14 cellular contexts compared by ENCODE assay signal in genomic region chr10:88332526-88333265, GRCh38.
DNase-seq lines count a peak whose midpoint lies in the region; ATAC-seq and TF ChIP-seq lines count a peak whose summit lies in the region.
"Had no signal": no experiment of that assay in that cellular context is flagged by ENCODE, and none has a peak within 500 bp of the region (broad histone marks: within the 10 kb centered on the region; RNA-seq: fewer than 3 reads in every experiment).

No MANE protein-coding gene starts in this region.

- H3K4me2 ChIP-seq in DOHH2 (ENCODE audit: low read length), result peak overlapping the region; percentile 60
- H3K4me2 ChIP-seq in OCI-LY3 (ENCODE audit: low read length), result peak overlapping the region; percentile 38
- no peak overlapping the region for H3K4me2 ChIP-seq in mesenchymal stem cell (ENCODE audit: low read length, poor library complexity, severe bottlenecking)

- peak overlapping the region; percentile 41 for H3K4me3 ChIP-seq in DOHH2 (ENCODE audit: low read length)
- H3K4me3 ChIP-seq in OCI-LY3 (ENCODE audit: low read length), result no peak overlapping the region
- H3K4me3 ChIP-seq in gastrocnemius medialis, result no peak overlapping the region
- no peak overlapping the region for H3K4me3 ChIP-seq in mesenchymal stem cell (ENCODE audit: insufficient read depth in 1 of 2, low read depth in 1 of 2, low read length in 2 of 2)
- no peak overlapping the region for H3K4me3 ChIP-seq in ascending aorta
- H3K4me3 ChIP-seq: coronary artery had no signal

- H2BK12ac ChIP-seq in mesenchymal stem cell (ENCODE audit: low read length in 2 of 2), result no peak overlapping the region

- H4K20me1 ChIP-seq in DOHH2 (ENCODE audit: control insufficient read depth, insufficient read depth, low read depth, low read length), result no peaks in the 10 kb centered on the region
- H4K20me1 ChIP-seq in OCI-LY3 (ENCODE audit: insufficient read depth, low read length), result no peaks in the 10 kb centered on the region

- no peak overlapping the region for H2BK5ac ChIP-seq in mesenchymal stem cell (ENCODE audit: low read depth, low read length, poor library complexity, severe bottlenecking)

- no peaks in the 10 kb centered on the region for H3K9me2 ChIP-seq in DOHH2 (replicated peaks; ENCODE audit: control insufficient read depth, low read length)

- H3K27ac ChIP-seq in DOHH2 (ENCODE audit: low read depth, low read length), result peak overlapping the region; percentile 46
- H3K27ac ChIP-seq in OCI-LY3 (ENCODE audit: low read length), result peak overlapping the region; percentile 78
- H3K27ac ChIP-seq in gastrocnemius medialis, result peak overlapping the region in 3 of 4 donors; percentile 6 to 45 (median 14)
- no peak overlapping the region for H3K27ac ChIP-seq in mesenchymal stem cell (ENCODE audit: low read length, poor library complexity, severe bottlenecking)
- H3K27ac ChIP-seq in ascending aorta, result no peak overlapping the region
- H3K27ac ChIP-seq: brain microvascular endothelial cell, coronary artery had no signal

- H3K9me3 ChIP-seq in DOHH2 (ENCODE audit: control insufficient read depth, insufficient read depth, low read length), result no peaks in the 10 kb centered on the region
- H3K9me3 ChIP-seq in OCI-LY3 (ENCODE audit: insufficient read depth, low read length), result 0 out of 2 replicates have a peak, but pooled peaks cover 3% of the 10 kb centered on the region
- H3K9me3 ChIP-seq in gastrocnemius medialis, result no peaks in the 10 kb centered on the region
- no peaks in the 10 kb centered on the region for H3K9me3 ChIP-seq in mesenchymal stem cell (ENCODE audit: control insufficient read depth, low read length)
- H3K9me3 ChIP-seq in ascending aorta, result no peaks in the 10 kb centered on the region

- no peak overlapping the region for H2AK5ac ChIP-seq in mesenchymal stem cell (ENCODE audit: low read length, severe bottlenecking)

- in situ Hi-C loops in KBM-7 (cut with MboI; ENCODE audit: low pct_unique_long_range_greater_than_20kb, low sequenced_read_pairs), result no loop called here
- in situ Hi-C loops in gastrocnemius medialis (cut with MboI; ENCODE audit: low sequenced_read_pairs in 4 of 4), result no loop called here

- no peak overlapping the region for H2BK15ac ChIP-seq in mesenchymal stem cell (ENCODE audit: low read depth, poor library complexity, severe bottlenecking)

- H3K27me3 ChIP-seq in DOHH2 (ENCODE audit: control insufficient read depth, low read length) (no peaks in the 10 kb centered on the region), OCI-LY3 (ENCODE audit: low read depth, low read length) (no peaks in the 10 kb centered on the region), gastrocnemius medialis (no peaks in the 10 kb centered on the region), mesenchymal stem cell (ENCODE audit: control insufficient read depth in 1 of 2, insufficient read depth in 1 of 2, low read length in 2 of 2) (no peaks in the 10 kb centered on the region), ascending aorta (no peaks in the 10 kb centered on the region)
- H3K27me3 ChIP-seq: brain microvascular endothelial cell had no signal

- H4K91ac ChIP-seq in mesenchymal stem cell (ENCODE audit: low read length), result no peak overlapping the region

- H3K79me1 ChIP-seq in mesenchymal stem cell (replicated peaks; ENCODE audit: low read length, poor library complexity, severe bottlenecking), result no peaks in the 10 kb centered on the region

- no peak overlapping the region for H3K23ac ChIP-seq in mesenchymal stem cell (ENCODE audit: low read length in 2 of 2)

- TF ChIP-seq CTCF in DOHH2 (IDR thresholded peaks at IDR 0.05; ENCODE audit: low read depth, low read length, poor library complexity, severe bottlenecking), result no peak
- no peak for TF ChIP-seq CTCF in OCI-LY3 (IDR thresholded peaks at IDR 0.05; ENCODE audit: low read depth, low read length)
- TF ChIP-seq CTCF in gastrocnemius medialis (IDR thresholded peaks at IDR 0.05 in 4 of 5, conservative IDR thresholded peaks at IDR 0.05 in 1 of 5), result no peak
- no peak for TF ChIP-seq CTCF in ascending aorta (IDR thresholded peaks at IDR 0.05)

- DNase-seq in KBM-7 (peak; percentile 73), gastrocnemius medialis (no peak), KG1 (lab: John Stamatoyannopoulos, UW) (no peak), mesenchymal stem cell (no peak), ascending aorta (ENCODE audit: low spot score in 2 of 2) (no peak)
- DNase-seq: brain microvascular endothelial cell, GOT3, NCI-H1694 treated with DMSO at 0.1 percent for 48 hours, NCI-H82, occipital lobe had no signal

- intact Hi-C loops in gastrocnemius medialis (cut with DNase I; ENCODE audit: low total_unique reads) (no loop called here), ascending aorta (cut with DNase I) (no loop called here)

- H3K79me2 ChIP-seq in DOHH2 (ENCODE audit: control insufficient read depth, low read length), result no peaks in the 10 kb centered on the region
- no peaks in the 10 kb centered on the region for H3K79me2 ChIP-seq in OCI-LY3 (ENCODE audit: low read length)

- H3K14ac ChIP-seq in mesenchymal stem cell (ENCODE audit: low read length in 2 of 2), result no peak overlapping the region

- H3K36me3 ChIP-seq in DOHH2 (ENCODE audit: control insufficient read depth, low read length) (no peaks in the 10 kb centered on the region; the same call in 1 of the 2 replicates), OCI-LY3 (replicated peaks; ENCODE audit: low read depth, low read length) (no peaks in the 10 kb centered on the region), gastrocnemius medialis (no peaks in the 10 kb centered on the region), mesenchymal stem cell (ENCODE audit: control insufficient read depth in 1 of 2, insufficient read depth in 2 of 2, low read depth in 1 of 2, low read length in 2 of 2) (no peaks in the 10 kb centered on the region), ascending aorta (no peaks in the 10 kb centered on the region)
- H3K36me3 ChIP-seq: brain microvascular endothelial cell had no signal

- no peak overlapping the region for H4K8ac ChIP-seq in mesenchymal stem cell (ENCODE audit: low read length)

- H3K4me1 ChIP-seq in DOHH2 (ENCODE audit: control insufficient read depth, low read length) (peaks cover 40% of the 10 kb centered on the region), OCI-LY3 (ENCODE audit: low read length) (peaks cover 58% of the 10 kb centered on the region), gastrocnemius medialis (no peaks in the 10 kb centered on the region), mesenchymal stem cell (ENCODE audit: control insufficient read depth, insufficient read depth, low read depth, low read length) (no peaks in the 10 kb centered on the region), ascending aorta (no peaks in the 10 kb centered on the region)

- H3F3A ChIP-seq in DOHH2 (ENCODE audit: control insufficient read depth, insufficient read depth), result 0 out of 2 replicates have a peak, but pooled peaks cover 2% of the 10 kb centered on the region

- H3K4ac ChIP-seq in mesenchymal stem cell (ENCODE audit: low read depth in 1 of 2, low read length in 2 of 2), result no peak overlapping the region

- H3K9ac ChIP-seq in OCI-LY3 (ENCODE audit: low read length) (peak overlapping the region; percentile 21), mesenchymal stem cell (ENCODE audit: low read length) (no peak overlapping the region)

- no peak for TF ChIP-seq POLR2A in gastrocnemius medialis (IDR thresholded peaks at IDR 0.05)

- WGBS in mesenchymal stem cell, result 76% methylated on average over 1 of the region's 3 CpGs

- ATAC-seq in gastrocnemius medialis, result peak; percentile 64 to 74
- ATAC-seq: WTC11 had no signal

- no peak overlapping the region for H3K18ac ChIP-seq in mesenchymal stem cell (ENCODE audit: low read depth in 1 of 2, low read length in 2 of 2)

- H2AFZ ChIP-seq in OCI-LY3 (ENCODE audit: low read depth, low read length), result 0 out of 2 replicates have a peak overlapping the region, but pooled peaks have one; percentile 42
- no peak overlapping the region for H2AFZ ChIP-seq in mesenchymal stem cell (ENCODE audit: low read depth, low read length)

- no peak overlapping the region for H2BK120ac ChIP-seq in mesenchymal stem cell (ENCODE audit: low read depth, low read length)

Comparison
In these comparisons a context has a peak if more than half of its experiments do, and no peak if none do; other contexts are left out.
1. H3K27ac ChIP-seq: peak in DOHH2 (single experiment), OCI-LY3 (single experiment) and gastrocnemius medialis (3 of 4); none in mesenchymal stem cell (single experiment) and ascending aorta (0 of 2).